1 cellular context compared by ENCODE assay signal in the genomic region with DNA sequence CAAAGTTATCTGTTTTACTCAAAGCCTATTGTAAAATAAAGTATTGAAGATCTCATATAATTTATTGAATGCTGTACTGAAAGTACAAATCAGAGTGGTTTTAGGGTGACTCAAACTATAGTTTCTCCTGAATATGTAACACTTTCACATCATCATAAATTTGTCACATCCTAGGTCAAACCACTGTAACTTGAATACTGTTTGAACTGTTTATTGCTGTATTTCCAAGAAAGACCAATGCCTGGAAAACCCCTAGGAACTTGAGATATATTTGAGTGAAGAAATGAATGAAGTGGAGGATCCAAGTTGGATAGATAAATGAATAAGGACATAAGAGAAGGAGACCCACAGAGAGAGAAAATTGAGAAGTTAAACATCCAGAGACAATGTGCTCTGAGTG.
TF ChIP-seq lines count a peak whose summit lies in the region.

No MANE protein-coding gene starts in this region.

TF ChIP-seq in endothelial cell of umbilical vein, 7 proteins besides CTCF, POLR2A, EP300 and RAD21:
- TF ChIP-seq MYC (IDR thresholded peaks at IDR 0.05; ENCODE audit: low read depth, low read length) (no peak), FOS (IDR thresholded peaks at IDR 0.05; ENCODE audit: borderline replicate concordance, insufficient read depth, low read length) (peak; percentile 12)
